9 cellular contexts compared by ENCODE assay signal in genomic region chr3:53170325-53171108, GRCh38. TPM values are rescaled to one million over a fixed set of nuclear protein-coding genes. Genes with fewer than 3 reads are reported as not detected.
DNase-seq lines count a peak whose midpoint lies in the region; ATAC-seq and TF ChIP-seq lines count a peak whose summit lies in the region.
"Had no signal": no experiment of that assay in that cellular context is flagged by ENCODE, and none has a peak within 500 bp of the region (broad histone marks: within the 10 kb centered on the region; RNA-seq: fewer than 3 reads in every experiment).

No MANE protein-coding gene starts in this region.

- peaks cover 32% of the 10 kb centered on the region for H3K4me1 Mint-ChIP-seq in chondrocyte (ENCODE audit: low read depth)

- no peak for DNase-seq in activated CD4-positive, CD25-positive, alpha-beta regulatory T cell treated with anti-CD3 and anti-CD28 coated beads, Interleukin-2, amount 50 U/mL, for 72 hours
- DNase-seq in HL-60 (ENCODE audit: low read depth in 1 of 2, low spot score in 1 of 2) (peak; percentile 95 to 98), caudate nucleus (lab: John Stamatoyannopoulos, UW) (peak in 2 of 61 donors; percentile 18 to 29), ureter (ENCODE audit: low spot score) (no peak), chondrocyte (ENCODE audit: low spot score) (no peak)
- DNase-seq in stimulated activated naive CD8-positive, alpha-beta T cell treated with anti-CD3 and anti-CD28 coated beads, Interleukin-15, Interleukin-2, amounts not matched to agents 100 U/mL and 50 U/mL, for 24 hours = peak; percentile 39

- H3K4me3 Mint-ChIP-seq in chondrocyte (ENCODE audit: unreplicated experiment) = no peak overlapping the region

- no peak for TF ChIP-seq CTCF in HL-60 (IDR thresholded peaks at IDR 0.05; ENCODE audit: insufficient read depth, low read length)
- TF ChIP-seq CTCF in chondrocyte (IDR thresholded peaks at IDR 0.05) = no peak

- ATAC-seq in activated CD4-positive, CD25-positive, alpha-beta regulatory T cell treated with anti-CD3 and anti-CD28 coated beads, Interleukin-2, amount 50 U/mL, for 24 hours = peak; percentile 39 to 61
- peak; percentile 20 for ATAC-seq in stimulated activated naive CD8-positive, alpha-beta T cell treated with anti-CD3 and anti-CD28 coated beads, Interleukin-15, Interleukin-2, amounts not matched to agents 100 U/mL and 50 U/mL, for 24 hours
- ATAC-seq in HG02885 (IDR thresholded peaks at IDR 0.05; ENCODE audit: poor library complexity, unreplicated experiment) = no peak
- ATAC-seq: A549 had no signal

- no peaks in the 10 kb centered on the region for H3K9me3 Mint-ChIP-seq in chondrocyte (ENCODE audit: low read depth)

- H3K27ac Mint-ChIP-seq in chondrocyte (ENCODE audit: unreplicated experiment) = no peak overlapping the region

- H3K4me3 ChIP-seq in HL-60 (replicated peaks; ENCODE audit: insufficient read depth, low read length) = peak overlapping the region; percentile 41
- H3K4me3 ChIP-seq: A549 had no signal

- H3K27me3 Mint-ChIP-seq in chondrocyte (ENCODE audit: low read depth) = no peaks in the 10 kb centered on the region

- peak overlapping the region; percentile 97 for H3K27ac ChIP-seq in HL-60 (replicated peaks)
- peak overlapping the region; percentile 58 for H3K27ac ChIP-seq in caudate nucleus (ENCODE audit: low read depth, low read length)
- H3K27ac ChIP-seq: A549 had no signal

- H3K36me3 Mint-ChIP-seq in chondrocyte (ENCODE audit: low read depth) = peaks cover 2% of the 10 kb centered on the region

- H3K27me3 ChIP-seq in HL-60 (ENCODE audit: insufficient read depth, poor library complexity, severe bottlenecking) = no peaks in the 10 kb centered on the region

RNA-seq across cellular contexts. Expression of gene PRKCD, which starts 9.5 kb away (rescaled TPM):
- 82.2 TPM for total RNA-seq in ureter
- total RNA-seq in chondrocyte = 11.6 to 20.0 TPM (median 17.1 TPM) in 3 replicates

RNA-seq across cellular contexts. Expression of gene RFT1, which starts 40.3 kb away (rescaled TPM):
- 33.3 TPM for total RNA-seq in ureter
- total RNA-seq in chondrocyte = 13.9 to 19.3 TPM (median 14.8 TPM) in 3 replicates

Comparison
In these comparisons a context has a peak if more than half of its experiments do, and no peak if none do; other contexts are left out.
1. DNase-seq: peak in HL-60 (2 of 2) and stimulated activated naive CD8-positive, alpha-beta T cell treated with anti-CD3 and anti-CD28 coated beads, Interleukin-15, Interleukin-2, amounts not matched to agents 100 U/mL and 50 U/mL, for 24 hours (single experiment); none in activated CD4-positive, CD25-positive, alpha-beta regulatory T cell treated with anti-CD3 and anti-CD28 coated beads, Interleukin-2, amount 50 U/mL, for 72 hours (single experiment), ureter (single experiment) and chondrocyte (single experiment).